Comparison of ENCODE assay signal across 19 cellular contexts in genomic region chr10:110165867-110166266, GRCh38.
"Had no signal": no experiment of that assay in that cellular context is flagged by ENCODE, and none has a peak within 500 bp of the region (broad histone marks: within the 10 kb centered on the region; RNA-seq: fewer than 3 reads in every experiment).

No MANE protein-coding gene starts in this region.

- H3K36me3 Mint-ChIP-seq: T-cell had no signal

- H3K36me3 ChIP-seq: brain microvascular endothelial cell, esophagus squamous epithelium, heart right ventricle, left lung, thoracic aorta, upper lobe of right lung had no signal

- H3K4me3 Mint-ChIP-seq: activated CD4-positive, alpha-beta T cell treated with anti-CD3 and anti-CD28 coated beads, Interleukin-2, amount 10 ng/mL, durations not matched to agents 24 days and 14 days; activated naive CD4-positive, alpha-beta T cell treated with anti-CD3 and anti-CD28 coated beads for 36 hours; activated naive CD8-positive, alpha-beta T cell treated with anti-CD3 and anti-CD28 coated beads, Interleukin-2, amount 50 U/mL, for 24 hours; nephron progenitor cell; T-cell had no signal

- H3K27ac Mint-ChIP-seq: activated CD4-positive, alpha-beta T cell treated with anti-CD3 and anti-CD28 coated beads, Interleukin-2, amount 10 ng/mL, durations not matched to agents 24 days and 14 days; activated naive CD4-positive, alpha-beta T cell treated with anti-CD3 and anti-CD28 coated beads for 36 hours; activated naive CD8-positive, alpha-beta T cell treated with anti-CD3 and anti-CD28 coated beads, Interleukin-2, amount 50 U/mL, for 24 hours; activated T-helper 2 cell treated with anti-CD3 and anti-CD28 coated beads, Interferon-gamma antibody, Interleukin-2, Interleukin-4, amounts not matched to agents 10 μg/mL and 5 μg/mL and 100 μg/mL, durations not matched to agents 14 hours and 24 hours and 36 hours; nephron progenitor cell had no signal

- DNase-seq: activated CD4-positive, alpha-beta T cell treated with anti-CD3 and anti-CD28 coated beads, Interleukin-2, amount 10 ng/mL, durations not matched to agents 24 days and 14 days; activated naive CD4-positive, alpha-beta T cell treated with anti-CD3 and anti-CD28 coated beads for 36 hours; activated naive CD8-positive, alpha-beta T cell treated with anti-CD3 and anti-CD28 coated beads, Interleukin-2, amount 50 U/mL, for 24 hours; aorta; brain microvascular endothelial cell; effector memory CD4-positive, alpha-beta T cell; esophagus squamous epithelium; heart right ventricle; left lung; mammary epithelial cell; nephron progenitor cell; nucleus accumbens; posterior cingulate gyrus; SK-N-SH; T1000; upper lobe of right lung had no signal

- ATAC-seq: heart right ventricle, left lung, T-cell, upper lobe of right lung had no signal

- H3K4me2 ChIP-seq: SK-N-SH had no signal

- H3K9me3 ChIP-seq: esophagus squamous epithelium, heart right ventricle, left lung, SK-N-SH, thoracic aorta, upper lobe of right lung had no signal

- H3K4me3 ChIP-seq: esophagus squamous epithelium, heart right ventricle, left lung, thoracic aorta, upper lobe of right lung had no signal

- H3K9me3 Mint-ChIP-seq: activated CD4-positive, alpha-beta T cell treated with anti-CD3 and anti-CD28 coated beads, Interleukin-2, amount 10 ng/mL, durations not matched to agents 24 days and 14 days; activated naive CD4-positive, alpha-beta T cell treated with anti-CD3 and anti-CD28 coated beads for 36 hours; activated naive CD8-positive, alpha-beta T cell treated with anti-CD3 and anti-CD28 coated beads, Interleukin-2, amount 50 U/mL, for 24 hours; activated T-helper 2 cell treated with anti-CD3 and anti-CD28 coated beads, Interferon-gamma antibody, Interleukin-2, Interleukin-4, amounts not matched to agents 10 μg/mL and 5 μg/mL and 100 μg/mL, durations not matched to agents 14 hours and 24 hours and 36 hours; nephron progenitor cell; T-cell had no signal

- H3K4me1 ChIP-seq: upper lobe of right lung had no signal

- H3K27ac ChIP-seq: brain microvascular endothelial cell, esophagus squamous epithelium, heart right ventricle, left lung, thoracic aorta, upper lobe of right lung had no signal

- H3K9ac ChIP-seq: SK-N-SH had no signal
